Comparison of ENCODE assay signal across 8 cellular contexts in genomic region chr4:4116901-4117300, GRCh38.
DNase-seq lines count a peak whose midpoint lies in the region; ATAC-seq, FAIRE-seq and TF ChIP-seq lines count a peak whose summit lies in the region.
"Not testable (repeated sequence)": the region's sequence is repeated elsewhere in the genome, so short reads cannot be mapped to it uniquely, and the experiment has no call there.

No MANE protein-coding gene starts in this region.

- not testable (repeated sequence) for BruUV-seq in mammary epithelial cell (replicated peaks; lab: Mats Ljungman, UMichigan); HepG2 (replicated peaks; lab: Mats Ljungman, UMichigan)

- H3K27ac ChIP-seq in mammary epithelial cell (ENCODE audit: insufficient read depth, low read depth, low read length); HepG2 (ENCODE audit: extremely low read length, insufficient read depth, low read length): not testable (repeated sequence)

- not testable (repeated sequence) for FAIRE-seq in RCC 7860 (lab: Jason Lieb, UNC); HepG2 (lab: Jason Lieb, UNC)

- POLR2A ChIA-PET in HepG2 (lab: Yijun Ruan, JAX) = not testable (repeated sequence)

- H3K36me3 ChIP-seq in H7 (replicated peaks; ENCODE audit: control insufficient read depth, insufficient read depth, low read length); mammary epithelial cell (ENCODE audit: insufficient read depth, low read length); HepG2 (replicated peaks in 1 of 2; ENCODE audit: control insufficient read depth in 1 of 2, insufficient read depth in 2 of 2, low read length in 2 of 2): not testable (repeated sequence)

- not testable (repeated sequence) for H3K4me2 ChIP-seq in mammary epithelial cell (ENCODE audit: insufficient read depth, low read depth, low read length); HepG2 (ENCODE audit: low read depth, low read length)

- peak; percentile 3 for DNase-seq in ACHN
- peak; percentile 37 for DNase-seq in EH (ENCODE audit: low read depth)
- peak; percentile 39 for DNase-seq in H7
- peak; percentile 19 for DNase-seq in MV-4-11 (lab: John Stamatoyannopoulos, UW)
- DNase-seq in RCC 7860 (ENCODE audit: low spot score) = peak; percentile 3
- DNase-seq in mammary epithelial cell = peak; percentile 14
- DNase-seq in fibroblast of peridontal ligament (ENCODE audit: extremely low read depth) = peak; percentile 1
- not testable (repeated sequence) for DNase-seq in HepG2 (ENCODE audit: low spot score)

- H2AFZ ChIP-seq in mammary epithelial cell (ENCODE audit: low read depth, low read length); HepG2 (ENCODE audit: low read length): not testable (repeated sequence)

- not testable (repeated sequence) for H3K9me3 ChIP-seq in mammary epithelial cell (replicated peaks; ENCODE audit: insufficient read depth, low read length); HepG2 (ENCODE audit: low read length)

- not testable (repeated sequence) for TF ChIP-seq POLR2A in HepG2 (IDR thresholded peaks at IDR 0.05; ENCODE audit: insufficient read depth in 1 of 2, low read depth in 2 of 2, low read length in 2 of 2)

- H4K20me1 ChIP-seq in mammary epithelial cell (ENCODE audit: insufficient read depth, low read length); HepG2 (ENCODE audit: insufficient read depth, low read length): not testable (repeated sequence)

- not testable (repeated sequence) for H3K4me1 ChIP-seq in mammary epithelial cell (ENCODE audit: insufficient read depth, low read length); HepG2 (ENCODE audit: insufficient read depth, low read length)

- not testable (repeated sequence) for H3K27me3 ChIP-seq in H7 (ENCODE audit: control insufficient read depth, insufficient read depth, low read length); mammary epithelial cell (ENCODE audit: insufficient read depth, low read length); HepG2 (ENCODE audit: control insufficient read depth in 1 of 2, insufficient read depth in 2 of 2, low read length in 2 of 2)

- not testable (repeated sequence) for TF ChIP-seq CTCF in mammary epithelial cell (conservative IDR thresholded peaks at IDR 0.05 in 1 of 2, IDR thresholded peaks at IDR 0.05 in 1 of 2; ENCODE audit: extremely low read depth in 1 of 2, insufficient read depth in 1 of 2, low read depth in 1 of 2, low read length in 2 of 2); HepG2 (CRISPR knock-in tag; IDR thresholded peaks at IDR 0.05)

- dilution Hi-C loops in mammary epithelial cell (cut with HindIII; ENCODE audit: low sequenced_read_pairs) = not testable (repeated sequence)

- not testable (repeated sequence) for H3K4me3 ChIP-seq in H7 (ENCODE audit: insufficient read depth, low read depth, low read length); mammary epithelial cell (replicated peaks in 1 of 3; ENCODE audit: insufficient read depth in 1 of 3, low read depth in 2 of 3, low read length in 3 of 3); HepG2 (replicated peaks in 1 of 3; ENCODE audit: insufficient read depth in 1 of 3, low read depth in 2 of 3, low read length in 3 of 3)

- not testable (repeated sequence) for ATAC-seq in HepG2

- CTCF ChIA-PET in mammary epithelial cell (lab: Charles Lee; ENCODE audit: low non-redundant PET); HepG2 (lab: Yijun Ruan, JAX; ENCODE audit: low intra/inter-chr PET ratio, low total read pairs): not testable (repeated sequence)

- H3K9ac ChIP-seq in mammary epithelial cell (ENCODE audit: insufficient read depth, low read length); HepG2 (ENCODE audit: insufficient read depth, low read depth, low read length): not testable (repeated sequence)

- TF ChIP-seq RAD21 in HepG2 (CRISPR knock-in tag; IDR thresholded peaks at IDR 0.05) = not testable (repeated sequence)

- H3K79me2 ChIP-seq in mammary epithelial cell (ENCODE audit: insufficient read depth, low read length); HepG2 (ENCODE audit: insufficient read depth, low read length): not testable (repeated sequence)

- in situ Hi-C loops in ACHN (cut with HindIII; ENCODE audit: low pct_ligation_motif_present, low pct_unique_long_range_greater_than_20kb, low sequenced_read_pairs); mammary epithelial cell (cut with MboI; ENCODE audit: low sequenced_read_pairs in 2 of 2); HepG2 (cut with HindIII; ENCODE audit: extremely low pct_ligation_motif_present, low pct_unique_long_range_greater_than_20kb): not testable (repeated sequence)

- not testable (repeated sequence) for TF ChIP-seq EP300 in HepG2 (IDR thresholded peaks at IDR 0.05; ENCODE audit: low read depth in 2 of 2, low read length in 2 of 2); HepG2 (CRISPR knock-in tag; IDR thresholded peaks at IDR 0.05; ENCODE audit: borderline replicate concordance)

- intact Hi-C loops in mammary epithelial cell (cut with micrococcal nuclease); HepG2 (cut with micrococcal nuclease; ENCODE audit: unreplicated experiment): not testable (repeated sequence)

- WGBS in mammary epithelial cell (ENCODE audit: low coverage, missing lambda C conversion rate) = 86% methylated on average over 1 of the region's 1 CpG
- 0% methylated on average over 1 of the region's 1 CpG for WGBS in HepG2 (ENCODE audit: low lambda C conversion rate)

TF ChIP-seq in HepG2, 621 proteins besides CTCF, POLR2A, EP300 and RAD21:
- TF ChIP-seq THAP11 (CRISPR knock-in tag; IDR thresholded peaks at IDR 0.05) = peak; percentile 92
- TF ChIP-seq NFYC (CRISPR knock-in tag; IDR thresholded peaks at IDR 0.05) = peak; percentile 57
- peak; percentile 73 for TF ChIP-seq ZNF143 (CRISPR knock-in tag; IDR thresholded peaks at IDR 0.05)
